Comparison of ENCODE assay signal across 2 cellular contexts in the genomic region with DNA sequence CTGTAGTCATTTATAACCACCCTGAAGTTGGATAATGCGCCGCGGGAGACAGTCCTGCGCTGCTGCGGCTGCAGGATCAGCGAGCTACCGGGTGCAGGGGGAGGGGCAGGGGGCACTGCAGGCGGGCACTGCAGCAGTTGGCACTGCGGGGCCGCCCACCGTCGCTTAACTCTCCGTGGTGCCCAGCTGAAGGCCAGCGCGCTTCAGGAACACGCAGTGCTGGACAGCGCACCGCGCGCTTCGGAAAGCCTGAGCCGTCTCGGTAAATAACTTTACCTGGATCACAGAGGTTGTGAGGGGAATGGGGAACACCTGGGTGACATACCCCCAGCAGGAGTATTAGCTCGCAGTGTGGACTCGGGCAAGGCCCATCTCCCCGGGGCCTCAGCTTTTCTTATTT.
TF ChIP-seq lines count a peak whose summit lies in the region.

No MANE protein-coding gene starts in this region.

TF ChIP-seq in SK-N-SH, 30 proteins besides CTCF, POLR2A, EP300 and RAD21 (continued from another document):
- TF ChIP-seq, protein P1, sequence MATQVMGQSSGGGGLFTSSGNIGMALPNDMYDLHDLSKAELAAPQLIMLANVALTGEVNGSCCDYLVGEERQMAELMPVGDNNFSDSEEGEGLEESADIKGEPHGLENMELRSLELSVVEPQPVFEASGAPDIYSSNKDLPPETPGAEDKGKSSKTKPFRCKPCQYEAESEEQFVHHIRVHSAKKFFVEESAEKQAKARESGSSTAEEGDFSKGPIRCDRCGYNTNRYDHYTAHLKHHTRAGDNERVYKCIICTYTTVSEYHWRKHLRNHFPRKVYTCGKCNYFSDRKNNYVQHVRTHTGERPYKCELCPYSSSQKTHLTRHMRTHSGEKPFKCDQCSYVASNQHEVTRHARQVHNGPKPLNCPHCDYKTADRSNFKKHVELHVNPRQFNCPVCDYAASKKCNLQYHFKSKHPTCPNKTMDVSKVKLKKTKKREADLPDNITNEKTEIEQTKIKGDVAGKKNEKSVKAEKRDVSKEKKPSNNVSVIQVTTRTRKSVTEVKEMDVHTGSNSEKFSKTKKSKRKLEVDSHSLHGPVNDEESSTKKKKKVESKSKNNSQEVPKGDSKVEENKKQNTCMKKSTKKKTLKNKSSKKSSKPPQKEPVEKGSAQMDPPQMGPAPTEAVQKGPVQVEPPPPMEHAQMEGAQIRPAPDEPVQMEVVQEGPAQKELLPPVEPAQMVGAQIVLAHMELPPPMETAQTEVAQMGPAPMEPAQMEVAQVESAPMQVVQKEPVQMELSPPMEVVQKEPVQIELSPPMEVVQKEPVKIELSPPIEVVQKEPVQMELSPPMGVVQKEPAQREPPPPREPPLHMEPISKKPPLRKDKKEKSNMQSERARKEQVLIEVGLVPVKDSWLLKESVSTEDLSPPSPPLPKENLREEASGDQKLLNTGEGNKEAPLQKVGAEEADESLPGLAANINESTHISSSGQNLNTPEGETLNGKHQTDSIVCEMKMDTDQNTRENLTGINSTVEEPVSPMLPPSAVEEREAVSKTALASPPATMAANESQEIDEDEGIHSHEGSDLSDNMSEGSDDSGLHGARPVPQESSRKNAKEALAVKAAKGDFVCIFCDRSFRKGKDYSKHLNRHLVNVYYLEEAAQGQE (IDR thresholded peaks at IDR 0.05; ENCODE audit: low read depth, low read length): peak; percentile 71
- TF ChIP-seq, protein P2, sequence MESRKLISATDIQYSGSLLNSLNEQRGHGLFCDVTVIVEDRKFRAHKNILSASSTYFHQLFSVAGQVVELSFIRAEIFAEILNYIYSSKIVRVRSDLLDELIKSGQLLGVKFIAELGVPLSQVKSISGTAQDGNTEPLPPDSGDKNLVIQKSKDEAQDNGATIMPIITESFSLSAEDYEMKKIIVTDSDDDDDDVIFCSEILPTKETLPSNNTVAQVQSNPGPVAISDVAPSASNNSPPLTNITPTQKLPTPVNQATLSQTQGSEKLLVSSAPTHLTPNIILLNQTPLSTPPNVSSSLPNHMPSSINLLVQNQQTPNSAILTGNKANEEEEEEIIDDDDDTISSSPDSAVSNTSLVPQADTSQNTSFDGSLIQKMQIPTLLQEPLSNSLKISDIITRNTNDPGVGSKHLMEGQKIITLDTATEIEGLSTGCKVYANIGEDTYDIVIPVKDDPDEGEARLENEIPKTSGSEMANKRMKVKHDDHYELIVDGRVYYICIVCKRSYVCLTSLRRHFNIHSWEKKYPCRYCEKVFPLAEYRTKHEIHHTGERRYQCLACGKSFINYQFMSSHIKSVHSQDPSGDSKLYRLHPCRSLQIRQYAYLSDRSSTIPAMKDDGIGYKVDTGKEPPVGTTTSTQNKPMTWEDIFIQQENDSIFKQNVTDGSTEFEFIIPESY (IDR thresholded peaks at IDR 0.05; ENCODE audit: borderline replicate concordance, low read depth): no peak
- TF ChIP-seq TCF12 (IDR thresholded peaks at IDR 0.05): no peak

TF ChIP-seq in SK-N-SH treated with all-trans-retinoic acid at 6 μM for 48 hours, 23 proteins besides CTCF, POLR2A, EP300 and RAD21 (continued from another document):
- TF ChIP-seq, protein P3, sequence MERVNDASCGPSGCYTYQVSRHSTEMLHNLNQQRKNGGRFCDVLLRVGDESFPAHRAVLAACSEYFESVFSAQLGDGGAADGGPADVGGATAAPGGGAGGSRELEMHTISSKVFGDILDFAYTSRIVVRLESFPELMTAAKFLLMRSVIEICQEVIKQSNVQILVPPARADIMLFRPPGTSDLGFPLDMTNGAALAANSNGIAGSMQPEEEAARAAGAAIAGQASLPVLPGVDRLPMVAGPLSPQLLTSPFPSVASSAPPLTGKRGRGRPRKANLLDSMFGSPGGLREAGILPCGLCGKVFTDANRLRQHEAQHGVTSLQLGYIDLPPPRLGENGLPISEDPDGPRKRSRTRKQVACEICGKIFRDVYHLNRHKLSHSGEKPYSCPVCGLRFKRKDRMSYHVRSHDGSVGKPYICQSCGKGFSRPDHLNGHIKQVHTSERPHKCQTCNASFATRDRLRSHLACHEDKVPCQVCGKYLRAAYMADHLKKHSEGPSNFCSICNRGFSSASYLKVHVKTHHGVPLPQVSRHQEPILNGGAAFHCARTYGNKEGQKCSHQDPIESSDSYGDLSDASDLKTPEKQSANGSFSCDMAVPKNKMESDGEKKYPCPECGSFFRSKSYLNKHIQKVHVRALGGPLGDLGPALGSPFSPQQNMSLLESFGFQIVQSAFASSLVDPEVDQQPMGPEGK (CRISPR knock-in tag; IDR thresholded peaks at IDR 0.05; ENCODE audit: borderline replicate concordance): no peak
- TF ChIP-seq TCF4 (CRISPR knock-in tag; IDR thresholded peaks at IDR 0.05; ENCODE audit: borderline replicate concordance) (no peak), ZFP30 (CRISPR knock-in tag; IDR thresholded peaks at IDR 0.05) (no peak), OSR1 (CRISPR knock-in tag; IDR thresholded peaks at IDR 0.05) (no peak), ZNF8 (CRISPR knock-in tag; IDR thresholded peaks at IDR 0.05) (no peak), RARB (CRISPR knock-in tag; IDR thresholded peaks at IDR 0.05) (no peak), SNAI2 (CRISPR knock-in tag; IDR thresholded peaks at IDR 0.05) (no peak)
- TF ChIP-seq, protein P4, sequence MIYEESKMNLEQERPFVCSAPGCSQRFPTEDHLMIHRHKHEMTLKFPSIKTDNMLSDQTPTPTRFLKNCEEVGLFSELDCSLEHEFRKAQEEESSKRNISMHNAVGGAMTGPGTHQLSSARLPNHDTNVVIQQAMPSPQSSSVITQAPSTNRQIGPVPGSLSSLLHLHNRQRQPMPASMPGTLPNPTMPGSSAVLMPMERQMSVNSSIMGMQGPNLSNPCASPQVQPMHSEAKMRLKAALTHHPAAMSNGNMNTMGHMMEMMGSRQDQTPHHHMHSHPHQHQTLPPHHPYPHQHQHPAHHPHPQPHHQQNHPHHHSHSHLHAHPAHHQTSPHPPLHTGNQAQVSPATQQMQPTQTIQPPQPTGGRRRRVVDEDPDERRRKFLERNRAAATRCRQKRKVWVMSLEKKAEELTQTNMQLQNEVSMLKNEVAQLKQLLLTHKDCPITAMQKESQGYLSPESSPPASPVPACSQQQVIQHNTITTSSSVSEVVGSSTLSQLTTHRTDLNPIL (CRISPR knock-in tag; IDR thresholded peaks at IDR 0.05; ENCODE audit: low read depth): no peak
